Comparison of ENCODE assay signal across 8 cellular contexts in the genomic region with DNA sequence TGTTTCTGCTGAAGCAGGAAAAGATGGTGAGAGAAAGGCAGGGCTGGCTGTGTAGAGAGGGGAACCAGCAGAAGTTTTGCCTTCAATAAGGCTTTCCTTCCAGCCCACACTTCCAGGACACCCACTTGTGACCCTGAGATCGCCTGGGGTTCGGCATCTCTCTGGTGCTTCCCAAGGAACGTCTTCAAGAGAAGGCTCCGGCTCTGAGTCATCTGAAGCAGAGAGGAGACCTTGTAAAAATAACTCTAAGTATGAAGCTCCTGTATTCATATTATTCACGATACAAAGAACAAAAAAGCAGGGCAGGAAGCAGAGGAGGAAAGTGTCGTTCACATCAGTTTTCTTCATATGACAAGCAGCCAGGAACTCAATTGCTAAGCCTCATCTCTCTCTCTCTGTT.
DNase-seq lines count a peak whose midpoint lies in the region; ATAC-seq and TF ChIP-seq lines count a peak whose summit lies in the region.

No MANE protein-coding gene starts in this region.

- H3K27me3 ChIP-seq in testis: no peaks in the 10 kb centered on the region

- H3K9me3 ChIP-seq in testis: no peaks in the 10 kb centered on the region

- intact Hi-C loops in testis (cut with DNase I; ENCODE audit: low total_unique reads): no loop called here

- no peak for ATAC-seq in activated naive CD8-positive, alpha-beta T cell treated with anti-CD3 and anti-CD28 coated beads, Interleukin-2, amount 50 U/mL, for 24 hours
- ATAC-seq in activated T-helper 17 cell treated with anti-CD3 and anti-CD28 coated beads, Interleukin-2, amount 50 U/mL, for 72 hours (replicated peaks): peak; percentile 45
- ATAC-seq in HG03460 (IDR thresholded peaks at IDR 0.05; ENCODE audit: unreplicated experiment): no peak

- TF ChIP-seq POLR2A in testis (IDR thresholded peaks at IDR 0.05): no peak

- 41% methylated on average over 6 of the region's 6 CpGs for WGBS in testis, 2 donors

- H3K36me3 Mint-ChIP-seq in activated naive CD8-positive, alpha-beta T cell: peaks cover 6% of the 10 kb centered on the region
- peaks cover 1% of the 10 kb centered on the region for H3K36me3 Mint-ChIP-seq in activated naive CD8-positive, alpha-beta T cell treated with anti-CD3 and anti-CD28 coated beads, Interleukin-2, amount 50 U/mL, for 24 hours (ENCODE audit: low read depth)
- H3K36me3 Mint-ChIP-seq in activated T-helper 17 cell treated with anti-CD3 and anti-CD28 coated beads, Interleukin-2, amount 50 U/mL, for 72 hours (ENCODE audit: low read depth): peaks cover 4% of the 10 kb centered on the region
- H3K36me3 Mint-ChIP-seq in immature natural killer cell: peaks cover 4 to 12% (median 4%) of the 10 kb centered on the region in 3 donors

- H3K4me3 ChIP-seq in testis: no peak overlapping the region

- H3K36me3 ChIP-seq in testis (ENCODE audit: low read depth, missing control alignments): no peaks in the 10 kb centered on the region

- TF ChIP-seq CTCF in testis (IDR thresholded peaks at IDR 0.05): no peak

- H3K27me3 Mint-ChIP-seq in activated naive CD8-positive, alpha-beta T cell: no peaks in the 10 kb centered on the region
- H3K27me3 Mint-ChIP-seq in activated naive CD8-positive, alpha-beta T cell treated with anti-CD3 and anti-CD28 coated beads, Interleukin-2, amount 50 U/mL, for 24 hours: no peaks in the 10 kb centered on the region
- no peaks in the 10 kb centered on the region for H3K27me3 Mint-ChIP-seq in activated T-helper 17 cell treated with anti-CD3 and anti-CD28 coated beads, Interleukin-2, amount 50 U/mL, for 72 hours
- peaks cover 0 to 2% (median 0%) of the 10 kb centered on the region in 3 donors for H3K27me3 Mint-ChIP-seq in immature natural killer cell (ENCODE audit: low read depth in 3 of 3)

- H3K9me3 Mint-ChIP-seq in activated naive CD8-positive, alpha-beta T cell (ENCODE audit: low read depth): no peaks in the 10 kb centered on the region
- no peaks in the 10 kb centered on the region for H3K9me3 Mint-ChIP-seq in activated naive CD8-positive, alpha-beta T cell treated with anti-CD3 and anti-CD28 coated beads, Interleukin-2, amount 50 U/mL, for 24 hours
- no peaks in the 10 kb centered on the region for H3K9me3 Mint-ChIP-seq in activated T-helper 17 cell treated with anti-CD3 and anti-CD28 coated beads, Interleukin-2, amount 50 U/mL, for 72 hours
- H3K9me3 Mint-ChIP-seq in immature natural killer cell: no peaks in the 10 kb centered on the region

- peaks cover 36% of the 10 kb centered on the region for H3K4me1 ChIP-seq in testis

- peak overlapping the region; percentile 64 to 76 for H3K27ac ChIP-seq in testis

- H3K4me1 Mint-ChIP-seq in activated naive CD8-positive, alpha-beta T cell (ENCODE audit: low read depth): peaks cover 44% of the 10 kb centered on the region
- H3K4me1 Mint-ChIP-seq in activated naive CD8-positive, alpha-beta T cell treated with anti-CD3 and anti-CD28 coated beads, Interleukin-2, amount 50 U/mL, for 24 hours: peaks cover 53% of the 10 kb centered on the region
- peaks cover 35% of the 10 kb centered on the region for H3K4me1 Mint-ChIP-seq in activated T-helper 17 cell treated with anti-CD3 and anti-CD28 coated beads, Interleukin-2, amount 50 U/mL, for 72 hours
- peaks cover 23 to 64% of the 10 kb centered on the region in 2 donors for H3K4me1 Mint-ChIP-seq in immature natural killer cell

- no peak for DNase-seq in activated naive CD8-positive, alpha-beta T cell treated with anti-CD3 and anti-CD28 coated beads, Interleukin-2, amount 50 U/mL, for 24 hours
- DNase-seq in immature natural killer cell: no peak
- no peak for DNase-seq in testis
- DNase-seq in NCI-H2227 treated with DMSO at 0.1 percent for 48 hours (lab: John Stamatoyannopoulos, UW): no peak
- DNase-seq in NCI-H2227 (lab: John Stamatoyannopoulos, UW; ENCODE audit: unreplicated experiment): no peak

- H3K4me3 Mint-ChIP-seq in activated naive CD8-positive, alpha-beta T cell: no peak overlapping the region
- H3K4me3 Mint-ChIP-seq in activated naive CD8-positive, alpha-beta T cell treated with anti-CD3 and anti-CD28 coated beads, Interleukin-2, amount 50 U/mL, for 24 hours: no peak overlapping the region
- peak overlapping the region; percentile 55 for H3K4me3 Mint-ChIP-seq in activated T-helper 17 cell treated with anti-CD3 and anti-CD28 coated beads, Interleukin-2, amount 50 U/mL, for 72 hours
- no peak overlapping the region for H3K4me3 Mint-ChIP-seq in immature natural killer cell

- peak overlapping the region; percentile 41 for H3K27ac Mint-ChIP-seq in activated naive CD8-positive, alpha-beta T cell
- H3K27ac Mint-ChIP-seq in activated naive CD8-positive, alpha-beta T cell treated with anti-CD3 and anti-CD28 coated beads, Interleukin-2, amount 50 U/mL, for 24 hours: no peak overlapping the region
- H3K27ac Mint-ChIP-seq in activated T-helper 17 cell treated with anti-CD3 and anti-CD28 coated beads, Interleukin-2, amount 50 U/mL, for 72 hours: peak overlapping the region; percentile 69
- H3K27ac Mint-ChIP-seq in immature natural killer cell: peak overlapping the region in 4 of 6 donors; percentile 17 to 70 (median 36)
